In the genomic region with DNA sequence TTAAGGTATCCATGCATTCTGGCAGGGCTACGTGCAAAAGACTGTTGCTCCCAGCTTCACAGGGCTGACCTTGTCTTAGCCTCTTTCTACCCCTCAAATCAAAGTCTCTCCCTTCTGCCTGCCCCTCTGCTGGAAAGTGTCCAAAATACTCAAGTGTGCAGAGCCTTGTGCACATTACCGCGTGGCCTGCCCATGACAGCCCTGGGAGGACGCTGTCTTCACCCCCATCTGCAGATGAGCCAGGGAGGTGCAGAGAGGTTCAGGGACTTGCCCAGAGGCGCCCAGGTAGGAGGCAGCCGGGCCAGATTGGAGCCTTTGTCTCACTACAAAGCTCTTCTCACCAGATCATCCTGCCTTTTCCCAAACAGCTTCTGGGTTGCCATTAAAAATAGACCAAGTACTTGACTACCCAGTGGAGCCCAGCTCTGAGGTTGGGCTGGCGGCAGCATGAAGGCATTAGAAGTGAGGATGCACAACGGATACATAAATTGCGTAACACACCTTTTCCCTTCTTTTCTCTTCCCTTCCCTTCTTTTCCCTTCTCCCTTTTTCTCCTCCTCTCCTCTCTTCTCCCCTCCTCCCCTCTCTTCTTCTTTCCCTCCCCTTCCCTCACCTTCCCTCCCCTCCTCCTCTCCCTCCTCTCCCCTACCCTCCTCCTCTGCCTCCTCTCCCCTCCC, we compare ENCODE assay signal across 2 cellular contexts.
A peak's percentile ranks its signal among the peaks of the same experiment; 100 is the strongest.
TF ChIP-seq lines count a peak whose summit lies in the region.

No MANE protein-coding gene starts in this region.

TF ChIP-seq in Ishikawa, 13 proteins besides CTCF, POLR2A, EP300 and RAD21:
- TF ChIP-seq CEBPB (IDR thresholded peaks at IDR 0.05): peak; percentile 55
- no peak for TF ChIP-seq CREB1 (IDR thresholded peaks at IDR 0.05; ENCODE audit: low read depth)
- TF ChIP-seq, protein P1, sequence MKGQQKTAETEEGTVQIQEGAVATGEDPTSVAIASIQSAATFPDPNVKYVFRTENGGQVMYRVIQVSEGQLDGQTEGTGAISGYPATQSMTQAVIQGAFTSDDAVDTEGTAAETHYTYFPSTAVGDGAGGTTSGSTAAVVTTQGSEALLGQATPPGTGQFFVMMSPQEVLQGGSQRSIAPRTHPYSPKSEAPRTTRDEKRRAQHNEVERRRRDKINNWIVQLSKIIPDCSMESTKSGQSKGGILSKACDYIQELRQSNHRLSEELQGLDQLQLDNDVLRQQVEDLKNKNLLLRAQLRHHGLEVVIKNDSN (IDR thresholded peaks at IDR 0.05): no peak
TF ChIP-seq in Ishikawa: peak in this region for 1.

TF ChIP-seq in K562, 482 proteins besides CTCF, POLR2A, EP300 and RAD21:
- TF ChIP-seq CEBPG (CRISPR knock-in tag; IDR thresholded peaks at IDR 0.05) (no peak), CEBPG (tag; conservative IDR thresholded peaks at IDR 0.05 in 1 of 2, IDR thresholded peaks at IDR 0.05 in 1 of 2) (peak; percentile 40 to 43; a peak in 2 of 4 replicates), CEBPB (tag; IDR thresholded peaks at IDR 0.05) (peak; percentile 47), DNMT1 (IDR thresholded peaks at IDR 0.05) (no peak), POLR3G (IDR thresholded peaks at IDR 0.05; ENCODE audit: extremely low read depth, insufficient read length, insufficient replicate concordance) (no peak), TCF7 (IDR thresholded peaks at IDR 0.05; ENCODE audit: borderline replicate concordance) (no peak)
- TF ChIP-seq, protein P2, sequence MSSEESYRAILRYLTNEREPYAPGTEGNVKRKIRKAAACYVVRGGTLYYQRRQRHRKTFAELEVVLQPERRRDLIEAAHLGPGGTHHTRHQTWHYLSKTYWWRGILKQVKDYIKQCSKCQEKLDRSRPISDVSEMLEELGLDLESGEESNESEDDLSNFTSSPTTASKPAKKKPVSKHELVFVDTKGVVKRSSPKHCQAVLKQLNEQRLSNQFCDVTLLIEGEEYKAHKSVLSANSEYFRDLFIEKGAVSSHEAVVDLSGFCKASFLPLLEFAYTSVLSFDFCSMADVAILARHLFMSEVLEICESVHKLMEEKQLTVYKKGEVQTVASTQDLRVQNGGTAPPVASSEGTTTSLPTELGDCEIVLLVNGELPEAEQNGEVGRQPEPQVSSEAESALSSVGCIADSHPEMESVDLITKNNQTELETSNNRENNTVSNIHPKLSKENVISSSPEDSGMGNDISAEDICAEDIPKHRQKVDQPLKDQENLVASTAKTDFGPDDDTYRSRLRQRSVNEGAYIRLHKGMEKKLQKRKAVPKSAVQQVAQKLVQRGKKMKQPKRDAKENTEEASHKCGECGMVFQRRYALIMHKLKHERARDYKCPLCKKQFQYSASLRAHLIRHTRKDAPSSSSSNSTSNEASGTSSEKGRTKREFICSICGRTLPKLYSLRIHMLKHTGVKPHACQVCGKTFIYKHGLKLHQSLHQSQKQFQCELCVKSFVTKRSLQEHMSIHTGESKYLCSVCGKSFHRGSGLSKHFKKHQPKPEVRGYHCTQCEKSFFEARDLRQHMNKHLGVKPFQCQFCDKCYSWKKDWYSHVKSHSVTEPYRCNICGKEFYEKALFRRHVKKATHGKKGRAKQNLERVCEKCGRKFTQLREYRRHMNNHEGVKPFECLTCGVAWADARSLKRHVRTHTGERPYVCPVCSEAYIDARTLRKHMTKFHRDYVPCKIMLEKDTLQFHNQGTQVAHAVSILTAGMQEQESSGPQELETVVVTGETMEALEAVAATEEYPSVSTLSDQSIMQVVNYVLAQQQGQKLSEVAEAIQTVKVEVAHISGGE (CRISPR knock-in tag; IDR thresholded peaks at IDR 0.05): peak in 1 of 3 experiments; percentile 37; a peak in 1 of 6 replicates
- TF ChIP-seq, protein P3, sequence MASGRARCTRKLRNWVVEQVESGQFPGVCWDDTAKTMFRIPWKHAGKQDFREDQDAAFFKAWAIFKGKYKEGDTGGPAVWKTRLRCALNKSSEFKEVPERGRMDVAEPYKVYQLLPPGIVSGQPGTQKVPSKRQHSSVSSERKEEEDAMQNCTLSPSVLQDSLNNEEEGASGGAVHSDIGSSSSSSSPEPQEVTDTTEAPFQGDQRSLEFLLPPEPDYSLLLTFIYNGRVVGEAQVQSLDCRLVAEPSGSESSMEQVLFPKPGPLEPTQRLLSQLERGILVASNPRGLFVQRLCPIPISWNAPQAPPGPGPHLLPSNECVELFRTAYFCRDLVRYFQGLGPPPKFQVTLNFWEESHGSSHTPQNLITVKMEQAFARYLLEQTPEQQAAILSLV (tag; IDR thresholded peaks at IDR 0.05): 0 out of 2 replicates have a peak, but pooled peaks have one; percentile 30
TF ChIP-seq in K562: peak in this region for 4.
